1 cellular context compared by ENCODE assay signal in the genomic region with DNA sequence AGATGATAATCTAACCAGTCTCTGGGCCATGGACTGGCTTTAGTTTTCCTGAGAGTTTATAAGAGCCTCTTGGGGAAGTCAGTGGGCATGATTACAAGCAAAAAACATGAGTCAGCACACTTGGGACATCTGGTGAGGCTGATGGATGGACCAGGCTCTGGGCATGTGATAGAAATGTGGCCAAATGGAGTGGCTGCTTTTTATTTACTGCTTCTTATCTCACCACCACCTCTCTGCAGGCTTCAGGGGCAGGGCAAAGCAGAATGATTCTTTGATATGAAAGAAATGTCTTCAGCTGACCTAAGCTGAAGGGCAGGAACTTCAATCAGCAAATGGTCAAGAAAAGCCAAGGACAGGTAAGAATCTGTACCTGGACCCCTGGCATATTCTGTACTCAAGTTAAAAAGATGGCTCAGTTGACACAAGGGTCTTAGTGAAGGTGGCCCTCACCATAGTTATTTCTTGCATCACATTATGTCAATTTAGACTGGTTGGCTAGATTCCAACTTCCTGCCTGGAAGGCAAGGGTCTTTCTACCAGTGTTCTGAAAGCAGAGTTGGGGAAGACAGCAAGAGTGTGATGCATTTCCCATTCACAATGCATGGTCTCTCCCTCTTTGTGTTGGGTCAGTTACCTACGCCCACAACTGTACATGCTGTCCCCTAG.
TF ChIP-seq lines count a peak whose summit lies in the region.

No MANE protein-coding gene starts in this region.

TF ChIP-seq in K562, 482 proteins besides CTCF, POLR2A, EP300 and RAD21 (continued from another document and continues in another):
- TF ChIP-seq, protein P1, sequence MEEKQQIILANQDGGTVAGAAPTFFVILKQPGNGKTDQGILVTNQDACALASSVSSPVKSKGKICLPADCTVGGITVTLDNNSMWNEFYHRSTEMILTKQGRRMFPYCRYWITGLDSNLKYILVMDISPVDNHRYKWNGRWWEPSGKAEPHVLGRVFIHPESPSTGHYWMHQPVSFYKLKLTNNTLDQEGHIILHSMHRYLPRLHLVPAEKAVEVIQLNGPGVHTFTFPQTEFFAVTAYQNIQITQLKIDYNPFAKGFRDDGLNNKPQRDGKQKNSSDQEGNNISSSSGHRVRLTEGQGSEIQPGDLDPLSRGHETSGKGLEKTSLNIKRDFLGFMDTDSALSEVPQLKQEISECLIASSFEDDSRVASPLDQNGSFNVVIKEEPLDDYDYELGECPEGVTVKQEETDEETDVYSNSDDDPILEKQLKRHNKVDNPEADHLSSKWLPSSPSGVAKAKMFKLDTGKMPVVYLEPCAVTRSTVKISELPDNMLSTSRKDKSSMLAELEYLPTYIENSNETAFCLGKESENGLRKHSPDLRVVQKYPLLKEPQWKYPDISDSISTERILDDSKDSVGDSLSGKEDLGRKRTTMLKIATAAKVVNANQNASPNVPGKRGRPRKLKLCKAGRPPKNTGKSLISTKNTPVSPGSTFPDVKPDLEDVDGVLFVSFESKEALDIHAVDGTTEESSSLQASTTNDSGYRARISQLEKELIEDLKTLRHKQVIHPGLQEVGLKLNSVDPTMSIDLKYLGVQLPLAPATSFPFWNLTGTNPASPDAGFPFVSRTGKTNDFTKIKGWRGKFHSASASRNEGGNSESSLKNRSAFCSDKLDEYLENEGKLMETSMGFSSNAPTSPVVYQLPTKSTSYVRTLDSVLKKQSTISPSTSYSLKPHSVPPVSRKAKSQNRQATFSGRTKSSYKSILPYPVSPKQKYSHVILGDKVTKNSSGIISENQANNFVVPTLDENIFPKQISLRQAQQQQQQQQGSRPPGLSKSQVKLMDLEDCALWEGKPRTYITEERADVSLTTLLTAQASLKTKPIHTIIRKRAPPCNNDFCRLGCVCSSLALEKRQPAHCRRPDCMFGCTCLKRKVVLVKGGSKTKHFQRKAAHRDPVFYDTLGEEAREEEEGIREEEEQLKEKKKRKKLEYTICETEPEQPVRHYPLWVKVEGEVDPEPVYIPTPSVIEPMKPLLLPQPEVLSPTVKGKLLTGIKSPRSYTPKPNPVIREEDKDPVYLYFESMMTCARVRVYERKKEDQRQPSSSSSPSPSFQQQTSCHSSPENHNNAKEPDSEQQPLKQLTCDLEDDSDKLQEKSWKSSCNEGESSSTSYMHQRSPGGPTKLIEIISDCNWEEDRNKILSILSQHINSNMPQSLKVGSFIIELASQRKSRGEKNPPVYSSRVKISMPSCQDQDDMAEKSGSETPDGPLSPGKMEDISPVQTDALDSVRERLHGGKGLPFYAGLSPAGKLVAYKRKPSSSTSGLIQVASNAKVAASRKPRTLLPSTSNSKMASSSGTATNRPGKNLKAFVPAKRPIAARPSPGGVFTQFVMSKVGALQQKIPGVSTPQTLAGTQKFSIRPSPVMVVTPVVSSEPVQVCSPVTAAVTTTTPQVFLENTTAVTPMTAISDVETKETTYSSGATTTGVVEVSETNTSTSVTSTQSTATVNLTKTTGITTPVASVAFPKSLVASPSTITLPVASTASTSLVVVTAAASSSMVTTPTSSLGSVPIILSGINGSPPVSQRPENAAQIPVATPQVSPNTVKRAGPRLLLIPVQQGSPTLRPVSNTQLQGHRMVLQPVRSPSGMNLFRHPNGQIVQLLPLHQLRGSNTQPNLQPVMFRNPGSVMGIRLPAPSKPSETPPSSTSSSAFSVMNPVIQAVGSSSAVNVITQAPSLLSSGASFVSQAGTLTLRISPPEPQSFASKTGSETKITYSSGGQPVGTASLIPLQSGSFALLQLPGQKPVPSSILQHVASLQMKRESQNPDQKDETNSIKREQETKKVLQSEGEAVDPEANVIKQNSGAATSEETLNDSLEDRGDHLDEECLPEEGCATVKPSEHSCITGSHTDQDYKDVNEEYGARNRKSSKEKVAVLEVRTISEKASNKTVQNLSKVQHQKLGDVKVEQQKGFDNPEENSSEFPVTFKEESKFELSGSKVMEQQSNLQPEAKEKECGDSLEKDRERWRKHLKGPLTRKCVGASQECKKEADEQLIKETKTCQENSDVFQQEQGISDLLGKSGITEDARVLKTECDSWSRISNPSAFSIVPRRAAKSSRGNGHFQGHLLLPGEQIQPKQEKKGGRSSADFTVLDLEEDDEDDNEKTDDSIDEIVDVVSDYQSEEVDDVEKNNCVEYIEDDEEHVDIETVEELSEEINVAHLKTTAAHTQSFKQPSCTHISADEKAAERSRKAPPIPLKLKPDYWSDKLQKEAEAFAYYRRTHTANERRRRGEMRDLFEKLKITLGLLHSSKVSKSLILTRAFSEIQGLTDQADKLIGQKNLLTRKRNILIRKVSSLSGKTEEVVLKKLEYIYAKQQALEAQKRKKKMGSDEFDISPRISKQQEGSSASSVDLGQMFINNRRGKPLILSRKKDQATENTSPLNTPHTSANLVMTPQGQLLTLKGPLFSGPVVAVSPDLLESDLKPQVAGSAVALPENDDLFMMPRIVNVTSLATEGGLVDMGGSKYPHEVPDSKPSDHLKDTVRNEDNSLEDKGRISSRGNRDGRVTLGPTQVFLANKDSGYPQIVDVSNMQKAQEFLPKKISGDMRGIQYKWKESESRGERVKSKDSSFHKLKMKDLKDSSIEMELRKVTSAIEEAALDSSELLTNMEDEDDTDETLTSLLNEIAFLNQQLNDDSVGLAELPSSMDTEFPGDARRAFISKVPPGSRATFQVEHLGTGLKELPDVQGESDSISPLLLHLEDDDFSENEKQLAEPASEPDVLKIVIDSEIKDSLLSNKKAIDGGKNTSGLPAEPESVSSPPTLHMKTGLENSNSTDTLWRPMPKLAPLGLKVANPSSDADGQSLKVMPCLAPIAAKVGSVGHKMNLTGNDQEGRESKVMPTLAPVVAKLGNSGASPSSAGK (IDR thresholded peaks at IDR 0.05), result peak; percentile 60; the same call in 1 of the 2 replicates
- TF ChIP-seq NCOA1 (IDR thresholded peaks at IDR 0.05; ENCODE audit: low read depth) (peak; percentile 41; the same call in 1 of the 2 replicates), SMARCA4 (IDR thresholded peaks at IDR 0.05) (peak; percentile 80; the same call in 1 of the 2 replicates), STAT5A (IDR thresholded peaks at IDR 0.05; ENCODE audit: borderline replicate concordance, low read length) (peak; percentile 49; the same call in 1 of the 2 replicates), L3MBTL2 (IDR thresholded peaks at IDR 0.05) (peak; percentile 50; the same call in 1 of the 2 replicates), SMARCC2 (IDR thresholded peaks at IDR 0.05; ENCODE audit: low read depth) (peak; percentile 59; the same call in 1 of the 2 replicates), STAT5B (CRISPR knock-in tag; IDR thresholded peaks at IDR 0.05) (no peak), MCM2 (IDR thresholded peaks at IDR 0.05; ENCODE audit: low read depth) (no peak), SMAD4 (CRISPR knock-in tag; conservative IDR thresholded peaks at IDR 0.05) (peak; percentile 52; the same call in 1 of the 2 replicates), MAFF (IDR thresholded peaks at IDR 0.05; ENCODE audit: low read length) (peak; percentile 99), MAFG (tag; conservative IDR thresholded peaks at IDR 0.05) (peak; percentile 100), COPS2 (conservative IDR thresholded peaks at IDR 0.05) (no peak), PHF20 (IDR thresholded peaks at IDR 0.05; ENCODE audit: partially characterized antibody) (no peak), ZNF766 (CRISPR knock-in tag; conservative IDR thresholded peaks at IDR 0.05) (peak; percentile 96), POLR2AphosphoS5 (IDR thresholded peaks at IDR 0.05; ENCODE audit: control insufficient read depth, insufficient read depth, low read depth, low read length) (no peak), MAZ (CRISPR knock-in tag; conservative IDR thresholded peaks at IDR 0.05 in 1 of 2, IDR thresholded peaks at IDR 0.05 in 1 of 2) (0 out of 4 replicates have a peak, but pooled peaks of 1 of the 2 experiments have one; percentile 37), ZNF589 (CRISPR knock-in tag; IDR thresholded peaks at IDR 0.05; ENCODE audit: low read depth) (peak; percentile 80; the same call in 1 of the 2 replicates), LEF1 (IDR thresholded peaks at IDR 0.05) (0 out of 2 replicates have a peak, but pooled peaks have one; percentile 31), DPF2 (IDR thresholded peaks at IDR 0.05) (peak; percentile 82), NFYB (IDR thresholded peaks at IDR 0.05; ENCODE audit: extremely low read depth, insufficient read length) (no peak), TCF7L2 (IDR thresholded peaks at IDR 0.05; ENCODE audit: low read depth, low read length) (no peak), KAT7 (CRISPR knock-in tag; IDR thresholded peaks at IDR 0.05; ENCODE audit: borderline replicate concordance) (no peak), CEBPB (tag; IDR thresholded peaks at IDR 0.05) (no peak; the same call in 1 of the 2 replicates), ZNF24 (IDR thresholded peaks at IDR 0.05) (no peak)
- TF ChIP-seq, protein P2, sequence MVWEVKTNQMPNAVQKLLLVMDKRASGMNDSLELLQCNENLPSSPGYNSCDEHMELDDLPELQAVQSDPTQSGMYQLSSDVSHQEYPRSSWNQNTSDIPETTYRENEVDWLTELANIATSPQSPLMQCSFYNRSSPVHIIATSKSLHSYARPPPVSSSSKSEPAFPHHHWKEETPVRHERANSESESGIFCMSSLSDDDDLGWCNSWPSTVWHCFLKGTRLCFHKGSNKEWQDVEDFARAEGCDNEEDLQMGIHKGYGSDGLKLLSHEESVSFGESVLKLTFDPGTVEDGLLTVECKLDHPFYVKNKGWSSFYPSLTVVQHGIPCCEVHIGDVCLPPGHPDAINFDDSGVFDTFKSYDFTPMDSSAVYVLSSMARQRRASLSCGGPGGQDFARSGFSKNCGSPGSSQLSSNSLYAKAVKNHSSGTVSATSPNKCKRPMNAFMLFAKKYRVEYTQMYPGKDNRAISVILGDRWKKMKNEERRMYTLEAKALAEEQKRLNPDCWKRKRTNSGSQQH (CRISPR knock-in tag; IDR thresholded peaks at IDR 0.05), result no peak
- TF ChIP-seq, protein P3, sequence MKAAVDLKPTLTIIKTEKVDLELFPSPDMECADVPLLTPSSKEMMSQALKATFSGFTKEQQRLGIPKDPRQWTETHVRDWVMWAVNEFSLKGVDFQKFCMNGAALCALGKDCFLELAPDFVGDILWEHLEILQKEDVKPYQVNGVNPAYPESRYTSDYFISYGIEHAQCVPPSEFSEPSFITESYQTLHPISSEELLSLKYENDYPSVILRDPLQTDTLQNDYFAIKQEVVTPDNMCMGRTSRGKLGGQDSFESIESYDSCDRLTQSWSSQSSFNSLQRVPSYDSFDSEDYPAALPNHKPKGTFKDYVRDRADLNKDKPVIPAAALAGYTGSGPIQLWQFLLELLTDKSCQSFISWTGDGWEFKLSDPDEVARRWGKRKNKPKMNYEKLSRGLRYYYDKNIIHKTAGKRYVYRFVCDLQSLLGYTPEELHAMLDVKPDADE (conservative IDR thresholded peaks at IDR 0.05; ENCODE audit: control insufficient read depth, low read depth, low read length), result no peak
- TF ChIP-seq, protein P4, sequence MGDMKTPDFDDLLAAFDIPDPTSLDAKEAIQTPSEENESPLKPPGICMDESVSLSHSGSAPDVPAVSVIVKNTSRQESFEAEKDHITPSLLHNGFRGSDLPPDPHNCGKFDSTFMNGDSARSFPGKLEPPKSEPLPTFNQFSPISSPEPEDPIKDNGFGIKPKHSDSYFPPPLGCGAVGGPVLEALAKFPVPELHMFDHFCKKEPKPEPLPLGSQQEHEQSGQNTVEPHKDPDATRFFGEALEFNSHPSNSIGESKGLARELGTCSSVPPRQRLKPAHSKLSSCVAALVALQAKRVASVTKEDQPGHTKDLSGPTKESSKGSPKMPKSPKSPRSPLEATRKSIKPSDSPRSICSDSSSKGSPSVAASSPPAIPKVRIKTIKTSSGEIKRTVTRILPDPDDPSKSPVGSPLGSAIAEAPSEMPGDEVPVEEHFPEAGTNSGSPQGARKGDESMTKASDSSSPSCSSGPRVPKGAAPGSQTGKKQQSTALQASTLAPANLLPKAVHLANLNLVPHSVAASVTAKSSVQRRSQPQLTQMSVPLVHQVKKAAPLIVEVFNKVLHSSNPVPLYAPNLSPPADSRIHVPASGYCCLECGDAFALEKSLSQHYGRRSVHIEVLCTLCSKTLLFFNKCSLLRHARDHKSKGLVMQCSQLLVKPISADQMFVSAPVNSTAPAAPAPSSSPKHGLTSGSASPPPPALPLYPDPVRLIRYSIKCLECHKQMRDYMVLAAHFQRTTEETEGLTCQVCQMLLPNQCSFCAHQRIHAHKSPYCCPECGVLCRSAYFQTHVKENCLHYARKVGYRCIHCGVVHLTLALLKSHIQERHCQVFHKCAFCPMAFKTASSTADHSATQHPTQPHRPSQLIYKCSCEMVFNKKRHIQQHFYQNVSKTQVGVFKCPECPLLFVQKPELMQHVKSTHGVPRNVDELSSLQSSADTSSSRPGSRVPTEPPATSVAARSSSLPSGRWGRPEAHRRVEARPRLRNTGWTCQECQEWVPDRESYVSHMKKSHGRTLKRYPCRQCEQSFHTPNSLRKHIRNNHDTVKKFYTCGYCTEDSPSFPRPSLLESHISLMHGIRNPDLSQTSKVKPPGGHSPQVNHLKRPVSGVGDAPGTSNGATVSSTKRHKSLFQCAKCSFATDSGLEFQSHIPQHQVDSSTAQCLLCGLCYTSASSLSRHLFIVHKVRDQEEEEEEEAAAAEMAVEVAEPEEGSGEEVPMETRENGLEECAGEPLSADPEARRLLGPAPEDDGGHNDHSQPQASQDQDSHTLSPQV (IDR thresholded peaks at IDR 0.05), result 0 out of 2 replicates have a peak, but pooled peaks have one; percentile 51
- TF ChIP-seq, protein P5, sequence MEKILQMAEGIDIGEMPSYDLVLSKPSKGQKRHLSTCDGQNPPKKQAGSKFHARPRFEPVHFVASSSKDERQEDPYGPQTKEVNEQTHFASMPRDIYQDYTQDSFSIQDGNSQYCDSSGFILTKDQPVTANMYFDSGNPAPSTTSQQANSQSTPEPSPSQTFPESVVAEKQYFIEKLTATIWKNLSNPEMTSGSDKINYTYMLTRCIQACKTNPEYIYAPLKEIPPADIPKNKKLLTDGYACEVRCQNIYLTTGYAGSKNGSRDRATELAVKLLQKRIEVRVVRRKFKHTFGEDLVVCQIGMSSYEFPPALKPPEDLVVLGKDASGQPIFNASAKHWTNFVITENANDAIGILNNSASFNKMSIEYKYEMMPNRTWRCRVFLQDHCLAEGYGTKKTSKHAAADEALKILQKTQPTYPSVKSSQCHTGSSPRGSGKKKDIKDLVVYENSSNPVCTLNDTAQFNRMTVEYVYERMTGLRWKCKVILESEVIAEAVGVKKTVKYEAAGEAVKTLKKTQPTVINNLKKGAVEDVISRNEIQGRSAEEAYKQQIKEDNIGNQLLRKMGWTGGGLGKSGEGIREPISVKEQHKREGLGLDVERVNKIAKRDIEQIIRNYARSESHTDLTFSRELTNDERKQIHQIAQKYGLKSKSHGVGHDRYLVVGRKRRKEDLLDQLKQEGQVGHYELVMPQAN (IDR thresholded peaks at IDR 0.05; ENCODE audit: borderline replicate concordance), result no peak
- TF ChIP-seq, protein P6, sequence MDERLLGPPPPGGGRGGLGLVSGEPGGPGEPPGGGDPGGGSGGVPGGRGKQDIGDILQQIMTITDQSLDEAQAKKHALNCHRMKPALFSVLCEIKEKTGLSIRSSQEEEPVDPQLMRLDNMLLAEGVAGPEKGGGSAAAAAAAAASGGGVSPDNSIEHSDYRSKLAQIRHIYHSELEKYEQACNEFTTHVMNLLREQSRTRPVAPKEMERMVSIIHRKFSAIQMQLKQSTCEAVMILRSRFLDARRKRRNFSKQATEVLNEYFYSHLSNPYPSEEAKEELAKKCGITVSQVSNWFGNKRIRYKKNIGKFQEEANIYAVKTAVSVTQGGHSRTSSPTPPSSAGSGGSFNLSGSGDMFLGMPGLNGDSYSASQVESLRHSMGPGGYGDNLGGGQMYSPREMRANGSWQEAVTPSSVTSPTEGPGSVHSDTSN (CRISPR knock-in tag; IDR thresholded peaks at IDR 0.05; ENCODE audit: low read depth), result no peak
- TF ChIP-seq, protein P6 (tag; conservative IDR thresholded peaks at IDR 0.05; ENCODE audit: low read depth), result peak; percentile 91
